In genomic region chr15:67037694-67038093, GRCh38 we compare ENCODE assay signal across 23 cellular contexts. TPM values are rescaled to one million over a fixed set of nuclear protein-coding genes. Genes with fewer than 3 reads are reported as not detected.
A peak's percentile ranks its signal among the peaks of the same experiment; 100 is the strongest.
DNase-seq lines count a peak whose midpoint lies in the region; ATAC-seq, FAIRE-seq and TF ChIP-seq lines count a peak whose summit lies in the region.
"Had no signal": no experiment of that assay in that cellular context is flagged by ENCODE, and none has a peak within 500 bp of the region (broad histone marks: within the 10 kb centered on the region; RNA-seq: fewer than 3 reads in every experiment).

No MANE protein-coding gene starts in this region.

- peak overlapping the region; percentile 22 for H3K27ac Mint-ChIP-seq in T-helper 2 cell treated with Interferon-gamma antibody and Interleukin-4, amounts not matched to agents 5 μg/mL and 100 μg/mL, for 36 hours
- H3K27ac Mint-ChIP-seq in stimulated activated naive B cell treated with anti-CD40 and anti-IgM and Interleukin-4, amounts not matched to agents 10 μg/mL and 1 μg/mL and 100 μg/mL, for 72 hours = no peak overlapping the region
- no peak overlapping the region for H3K27ac Mint-ChIP-seq in glutamatergic neuron (ENCODE audit: unreplicated experiment)
- H3K27ac Mint-ChIP-seq: HFFc6 had no signal

- H2AFZ ChIP-seq in GM12878 (ENCODE audit: control insufficient read depth, low read depth, low read length) = no peak overlapping the region

- no peaks in the 10 kb centered on the region for H3K9me3 Mint-ChIP-seq in T-helper 2 cell treated with Interferon-gamma antibody and Interleukin-4, amounts not matched to agents 5 μg/mL and 100 μg/mL, for 36 hours
- H3K9me3 Mint-ChIP-seq in stimulated activated naive B cell treated with anti-CD40 and anti-IgM and Interleukin-4, amounts not matched to agents 10 μg/mL and 1 μg/mL and 100 μg/mL, for 72 hours = no peaks in the 10 kb centered on the region
- H3K9me3 Mint-ChIP-seq in glutamatergic neuron (ENCODE audit: unreplicated experiment) = peaks cover 3% of the 10 kb centered on the region
- H3K9me3 Mint-ChIP-seq: HFFc6 had no signal

- H3K9ac ChIP-seq in GM12878 (ENCODE audit: control insufficient read depth, insufficient read depth, low read length) = no peak overlapping the region
- H3K9ac ChIP-seq: BLaER1 treated with 17β-estradiol and CSF1 and Interleukin-3, amounts not matched to agents 10 nM and 100 nM had no signal

- no peak for TF ChIP-seq EP300 in GM12878 (IDR thresholded peaks at IDR 0.05; ENCODE audit: borderline replicate concordance in 1 of 2, control insufficient read depth in 1 of 2, low read depth in 2 of 2, low read length in 2 of 2)

- peaks cover 6% of the 10 kb centered on the region for H3K4me1 ChIP-seq in GM12878 (ENCODE audit: control insufficient read depth, insufficient read depth, low read length)

- TF ChIP-seq POLR2A in GM12878 (IDR thresholded peaks at IDR 0.05; ENCODE audit: low read depth, low read length) = no peak

- TF ChIP-seq CTCF in GM12878 (IDR thresholded peaks at IDR 0.05 in 2 of 3, conservative IDR thresholded peaks at IDR 0.05 in 1 of 3; ENCODE audit: control insufficient read depth in 2 of 3, extremely low read depth in 1 of 3, insufficient read depth in 1 of 3, low read depth in 3 of 3, low read length in 3 of 3) = no peak
- TF ChIP-seq CTCF in glutamatergic neuron (IDR thresholded peaks at IDR 0.05; ENCODE audit: partially characterized antibody, unreplicated experiment) = no peak

- no peak overlapping the region for H3K4me3 ChIP-seq in GM12878
- H3K4me3 ChIP-seq: A549; BLaER1 treated with 17β-estradiol and CSF1 and Interleukin-3, amounts not matched to agents 10 nM and 100 nM had no signal

- no peak for TF ChIP-seq RAD21 in GM12878 (IDR thresholded peaks at IDR 0.05; ENCODE audit: insufficient read depth, low read depth, low read length)

- RAD21 ChIA-PET in GM12878 (lab: Charles Lee; ENCODE audit: unreplicated experiment) = interaction anchor here (1.2 to 1.8 kb wide), 3 partner anchors 31 to 64 kb away, joined by 4 to 7 read pairs (median 6); no protein-coding TSS in a partner anchor

- peaks cover 52% of the 10 kb centered on the region for H3K4me1 Mint-ChIP-seq in T-helper 2 cell treated with Interferon-gamma antibody and Interleukin-4, amounts not matched to agents 5 μg/mL and 100 μg/mL, for 36 hours (ENCODE audit: low read depth)
- peaks cover 44 to 53% of the 10 kb centered on the region in 2 donors for H3K4me1 Mint-ChIP-seq in stimulated activated naive B cell treated with anti-CD40 and anti-IgM and Interleukin-4, amounts not matched to agents 10 μg/mL and 1 μg/mL and 100 μg/mL, for 72 hours
- H3K4me1 Mint-ChIP-seq in glutamatergic neuron (ENCODE audit: low read depth, unreplicated experiment) = peaks cover 18% of the 10 kb centered on the region

- SMC1A ChIA-PET in GM12878 (lab: Charles Lee; ENCODE audit: uncharacterized antibody, unreplicated experiment) = interaction anchor here (0.9 to 2.6 kb wide), 14 partner anchors 10 to 143 kb away, joined by 3 to 10 read pairs (median 5); no protein-coding TSS in a partner anchor

- DNase-seq in T-helper 2 cell treated with Interferon-gamma antibody and Interleukin-4, amounts not matched to agents 5 μg/mL and 100 μg/mL, for 36 hours (ENCODE audit: low spot score) = no peak
- DNase-seq in T-helper 2 cell (no peak), LHCN-M2 (ENCODE audit: low read depth) (peak; percentile 62), GM12878 (ENCODE audit: low read depth, low spot score) (no peak), glutamatergic neuron (no peak), superior temporal gyrus (ENCODE audit: extremely low spot score) (no peak), NCI-H748 (lab: John Stamatoyannopoulos, UW; ENCODE audit: unreplicated experiment) (no peak)
- no peak for DNase-seq in stimulated activated naive B cell treated with anti-CD40 and anti-IgM and Interleukin-4, amounts not matched to agents 10 μg/mL and 1 μg/mL and 100 μg/mL, for 72 hours
- DNase-seq: DND-41, HFFc6, KBM-7, NCI-H1092, NCI-H1694, NCI-H446, NCI-H774, Right ventricle myocardium superior had no signal

- FAIRE-seq in GM12878 (lab: Jason Lieb, UNC) = peak; percentile 56
- FAIRE-seq: A549, G401.6, GM18507, H1, RCC 7860 had no signal

- BruUV-seq in GM12878 (replicated peaks; lab: Mats Ljungman, UMichigan) = no TSS peak

- intact Hi-C loops in GM12878 (cut with micrococcal nuclease; ENCODE audit: unreplicated experiment) = no loop called here

- POLR2A ChIA-PET in GM12878 (lab: Charles Lee) = interaction anchor here (1.1 kb wide), 1 partner anchor 30 kb away, joined by 3 read pairs; no protein-coding TSS in a partner anchor

- H4K20me1 ChIP-seq in GM12878 (ENCODE audit: control insufficient read depth, insufficient read depth) = no peaks in the 10 kb centered on the region
- H4K20me1 ChIP-seq: BLaER1 treated with 17β-estradiol and CSF1 and Interleukin-3, amounts not matched to agents 10 nM and 100 nM had no signal

- ATAC-seq in GM12878 = peak; percentile 62
- ATAC-seq in stimulated activated naive B cell treated with anti-CD40 and anti-IgM and Interleukin-4, amounts not matched to agents 10 μg/mL and 1 μg/mL and 100 μg/mL, for 72 hours (replicated peaks) = peak; percentile 58 to 60
- ATAC-seq: A549, SK-N-SH treated with all-trans-retinoic acid at 6 μM for 48 hours had no signal

- no peaks in the 10 kb centered on the region for H3K79me2 ChIP-seq in GM12878 (ENCODE audit: control insufficient read depth, insufficient read depth, low read length)

- H3K36me3 ChIP-seq in GM12878 (ENCODE audit: control insufficient read depth in 2 of 2, insufficient read depth in 2 of 2, low read length in 1 of 2) = no peaks in the 10 kb centered on the region
- H3K36me3 ChIP-seq: BLaER1 treated with 17β-estradiol and CSF1 and Interleukin-3, amounts not matched to agents 10 nM and 100 nM had no signal

- CTCF ChIA-PET in GM12878 (lab: Yijun Ruan, JAX) = interaction anchor here (0.9 to 1.5 kb wide), 3 partner anchors 12 to 89 kb away, joined by 3 to 4 read pairs (median 4); no protein-coding TSS in a partner anchor

- no peaks in the 10 kb centered on the region; the same call in 2 of the 3 replicates for H3K9me3 ChIP-seq in GM12878 (replicated peaks; ENCODE audit: control insufficient read depth, insufficient read depth, low read length)
- H3K9me3 ChIP-seq: A549; BLaER1 treated with 17β-estradiol and CSF1 and Interleukin-3, amounts not matched to agents 10 nM and 100 nM had no signal

- H3K27me3 ChIP-seq in GM12878 (replicated peaks in 1 of 2; ENCODE audit: control insufficient read depth in 2 of 2, insufficient read depth in 2 of 2, low read length in 1 of 2) = no peaks in the 10 kb centered on the region

- H3K36me3 Mint-ChIP-seq in T-helper 2 cell treated with Interferon-gamma antibody and Interleukin-4, amounts not matched to agents 5 μg/mL and 100 μg/mL, for 36 hours (ENCODE audit: low read depth) = no peaks in the 10 kb centered on the region
- no peaks in the 10 kb centered on the region for H3K36me3 Mint-ChIP-seq in stimulated activated naive B cell treated with anti-CD40 and anti-IgM and Interleukin-4, amounts not matched to agents 10 μg/mL and 1 μg/mL and 100 μg/mL, for 72 hours
- H3K36me3 Mint-ChIP-seq in glutamatergic neuron (ENCODE audit: unreplicated experiment) = no peaks in the 10 kb centered on the region

- no peak overlapping the region for H3K4me2 ChIP-seq in GM12878 (ENCODE audit: control insufficient read depth, insufficient read depth)
- H3K4me2 ChIP-seq: A549 had no signal

- no peak overlapping the region for H3K27ac ChIP-seq in GM12878 (ENCODE audit: control insufficient read depth, insufficient read depth)
- H3K27ac ChIP-seq: A549 had no signal

- peaks cover 9% of the 10 kb centered on the region for H3K27me3 Mint-ChIP-seq in T-helper 2 cell treated with Interferon-gamma antibody and Interleukin-4, amounts not matched to agents 5 μg/mL and 100 μg/mL, for 36 hours (ENCODE audit: low read depth)
- peaks cover 0 to 3% of the 10 kb centered on the region in 2 donors for H3K27me3 Mint-ChIP-seq in stimulated activated naive B cell treated with anti-CD40 and anti-IgM and Interleukin-4, amounts not matched to agents 10 μg/mL and 1 μg/mL and 100 μg/mL, for 72 hours
- peaks cover 4% of the 10 kb centered on the region for H3K27me3 Mint-ChIP-seq in glutamatergic neuron (ENCODE audit: unreplicated experiment)

- in situ Hi-C loops in GM12878 (cut with MboI) = no loop called here

- peak overlapping the region; percentile 25 for H3K4me3 Mint-ChIP-seq in T-helper 2 cell treated with Interferon-gamma antibody and Interleukin-4, amounts not matched to agents 5 μg/mL and 100 μg/mL, for 36 hours
- no peak overlapping the region for H3K4me3 Mint-ChIP-seq in stimulated activated naive B cell treated with anti-CD40 and anti-IgM and Interleukin-4, amounts not matched to agents 10 μg/mL and 1 μg/mL and 100 μg/mL, for 72 hours
- no peak overlapping the region for H3K4me3 Mint-ChIP-seq in glutamatergic neuron (ENCODE audit: unreplicated experiment)
- H3K4me3 Mint-ChIP-seq: HFFc6 had no signal

RNA-seq across cellular contexts. Expression of gene SMAD3, which starts 27.7 kb away (rescaled TPM):
- total RNA-seq in LHCN-M2 (2014; rRNA removed) (18.2 and 35.4 TPM in 2 replicates), GM12878 (2014; rRNA removed) (12.2 and 15.6 TPM in 2 replicates), GM12878 (2014; rRNA removed; fragmentation: Illumina TruSeq; extraction: Trizol) (11.7 and 13.3 TPM in 2 replicates), GM12878 (2021) (39.9 and 40.0 TPM in 2 replicates), glutamatergic neuron (ENCODE audit: unreplicated experiment) (5.0 TPM)
- polyA plus RNA-seq in LHCN-M2 (2012) = 43.2 TPM
- total RNA-seq in GM12878 (2013; cell fraction: nucleolus; rRNA removed) = 119 and 128 TPM in 2 replicates
- polyA plus RNA-seq in GM12878 (2011; ENCODE audit: low read depth) = 17.0 TPM
- polyA plus RNA-seq in GM12878 (2011; rRNA removed) (15.0 and 28.2 TPM in 2 replicates), GM12878 (2014; fragmentation: Illumina TruSeq; extraction: Trizol) (31.9 and 43.2 TPM in 2 replicates), GM12878 (2014; fragmentation: Nextera tagmentation; extraction: Ambion mirVana) (1 to 10 TPM; 5.6 to 6.6 TPM), GM12878 (2014; rRNA removed) (22.4 and 27.7 TPM in 2 replicates), GM12878 (2016; fragmentation: Nextera tagmentation; extraction: Ambion mirVana) (10 to 100 TPM in 1 of 2 experiments, 1 to 10 TPM in 1; 8.0 to 18.7 TPM)
- polyA plus RNA-seq in GM12878 (2011; cell fraction: cytosol; rRNA removed) = 21.5 and 22.5 TPM in 2 replicates
- 85.6 and 92.9 TPM in 2 replicates for polyA plus RNA-seq in GM12878 (2011; cell fraction: nucleus; rRNA removed)
- 41.6 and 42.7 TPM in 2 replicates for polyA plus RNA-seq in GM12878 (2012)
- polyA minus RNA-seq in GM12878 (2011; rRNA and poly(A)+ RNA removed) = 23.3 and 26.4 TPM in 2 replicates
- polyA minus RNA-seq in GM12878 (2011; cell fraction: cytosol; rRNA and poly(A)+ RNA removed) = 11.1 and 14.3 TPM in 2 replicates
- polyA minus RNA-seq in GM12878 (2011; cell fraction: nucleus; rRNA and poly(A)+ RNA removed) = 17.3 and 26.6 TPM in 2 replicates
